In genomic region chr20:49910340-49910706, GRCh38 we compare ENCODE assay signal across 17 cellular contexts. TPM values are rescaled to one million over a fixed set of nuclear protein-coding genes. Genes with fewer than 3 reads are reported as not detected.
DNase-seq lines count a peak whose midpoint lies in the region; ATAC-seq and TF ChIP-seq lines count a peak whose summit lies in the region.
"Had no signal": no experiment of that assay in that cellular context is flagged by ENCODE, and none has a peak within 500 bp of the region (broad histone marks: within the 10 kb centered on the region; RNA-seq: fewer than 3 reads in every experiment).

No MANE protein-coding gene starts in this region.

- DNase-seq in activated naive CD4-positive, alpha-beta T cell treated with anti-CD3 and anti-CD28 coated beads, Interleukin-2, amount 50 U/mL, for 72 hours (ENCODE audit: low spot score in 2 of 2): peak in 1 of 2 donors; percentile 39
- DNase-seq in activated naive CD4-positive, alpha-beta T cell treated with anti-CD3 and anti-CD28 coated beads for 36 hours: no peak
- DNase-seq in cardiac muscle cell (ENCODE audit: low read depth in 1 of 2, low spot score in 1 of 2): no peak
- DNase-seq in activated CD8-positive, alpha-beta T cell treated with anti-CD3 and anti-CD28 coated beads, Interleukin-2, amount 10 ng/mL, durations not matched to agents 7 days and 5 days: no peak
- DNase-seq in GM19238 (ENCODE audit: insufficient read length, low spot score): no peak
- DNase-seq: 8988T; activated CD4-positive, alpha-beta T cell treated with anti-CD3 and anti-CD28 coated beads, Interleukin-2, amount 50 U/mL, for 1 hour; activated naive CD4-positive, alpha-beta T cell; GM23248; immature natural killer cell; NCI-H2107 had no signal

- H3K9me3 Mint-ChIP-seq in activated naive CD4-positive, alpha-beta T cell treated with anti-CD3 and anti-CD28 coated beads, Interleukin-2, amount 50 U/mL, for 72 hours: no peaks in the 10 kb centered on the region
- H3K9me3 Mint-ChIP-seq in activated naive CD4-positive, alpha-beta T cell treated with anti-CD3 and anti-CD28 coated beads for 36 hours: no peaks in the 10 kb centered on the region
- no peaks in the 10 kb centered on the region for H3K9me3 Mint-ChIP-seq in activated CD8-positive, alpha-beta T cell treated with anti-CD3 and anti-CD28 coated beads, Interleukin-2, amount 10 ng/mL, durations not matched to agents 7 days and 5 days (ENCODE audit: insufficient read depth)
- H3K9me3 Mint-ChIP-seq: immature natural killer cell had no signal

- H3K9ac ChIP-seq in mucosa of stomach (ENCODE audit: low read length): peak overlapping the region; percentile 70
- H3K9ac ChIP-seq: GM23248 had no signal

- peaks cover 6% of the 10 kb centered on the region in 2 donors for H3K36me3 Mint-ChIP-seq in activated naive CD4-positive, alpha-beta T cell treated with anti-CD3 and anti-CD28 coated beads, Interleukin-2, amount 50 U/mL, for 72 hours
- peaks cover 13% of the 10 kb centered on the region for H3K36me3 Mint-ChIP-seq in activated naive CD4-positive, alpha-beta T cell treated with anti-CD3 and anti-CD28 coated beads for 36 hours (ENCODE audit: low read depth)
- H3K36me3 Mint-ChIP-seq in activated CD8-positive, alpha-beta T cell treated with anti-CD3 and anti-CD28 coated beads, Interleukin-2, amount 10 ng/mL, durations not matched to agents 7 days and 5 days (ENCODE audit: low read depth): peaks cover 24% of the 10 kb centered on the region

- H3K4me3 ChIP-seq in cardiac muscle cell: no peak overlapping the region
- H3K4me3 ChIP-seq in mucosa of stomach (ENCODE audit: low read length): no peak overlapping the region
- H3K4me3 ChIP-seq: esophagus muscularis mucosa, GM23248, upper lobe of right lung had no signal

- no peaks in the 10 kb centered on the region for H3K27me3 ChIP-seq in cardiac muscle cell
- H3K27me3 ChIP-seq in mucosa of stomach (ENCODE audit: control insufficient read depth, insufficient read depth, low read length): no peaks in the 10 kb centered on the region
- H3K27me3 ChIP-seq: esophagus muscularis mucosa, upper lobe of right lung had no signal

- H3K9me3 ChIP-seq in cardiac muscle cell (ENCODE audit: low read depth) (no peaks in the 10 kb centered on the region), mucosa of stomach (ENCODE audit: control insufficient read depth, low read length) (no peaks in the 10 kb centered on the region)
- H3K9me3 ChIP-seq: esophagus muscularis mucosa, upper lobe of right lung had no signal

- H3K4me1 Mint-ChIP-seq in activated naive CD4-positive, alpha-beta T cell treated with anti-CD3 and anti-CD28 coated beads for 36 hours (ENCODE audit: low read depth): peaks cover 23% of the 10 kb centered on the region
- peaks cover 19% of the 10 kb centered on the region for H3K4me1 Mint-ChIP-seq in activated CD8-positive, alpha-beta T cell treated with anti-CD3 and anti-CD28 coated beads, Interleukin-2, amount 10 ng/mL, durations not matched to agents 7 days and 5 days (ENCODE audit: low read depth)

- CTCF ChIA-PET in activated naive CD4-positive, alpha-beta T cell treated with anti-CD3 and anti-CD28 coated beads for 36 hours (lab: Charles Lee): interaction anchor here (3.8 kb wide), 1 partner anchor 23 kb away, joined by 15 read pairs; no protein-coding TSS in a partner anchor
- CTCF ChIA-PET in activated CD8-positive, alpha-beta T cell treated with anti-CD3 and anti-CD28 coated beads, Interleukin-2, amount 10 ng/mL, durations not matched to agents 7 days and 5 days (lab: Charles Lee): interaction anchor here (1.0 kb wide), 1 partner anchor 22 kb away, joined by 4 read pairs; no protein-coding TSS in a partner anchor

- intact Hi-C loops in activated naive CD4-positive, alpha-beta T cell treated with anti-CD3 and anti-CD28 coated beads for 36 hours (cut with micrococcal nuclease): no loop called here

- H3K27me3 Mint-ChIP-seq in activated naive CD4-positive, alpha-beta T cell treated with anti-CD3 and anti-CD28 coated beads for 36 hours (ENCODE audit: low read depth): no peaks in the 10 kb centered on the region
- no peaks in the 10 kb centered on the region for H3K27me3 Mint-ChIP-seq in activated CD8-positive, alpha-beta T cell treated with anti-CD3 and anti-CD28 coated beads, Interleukin-2, amount 10 ng/mL, durations not matched to agents 7 days and 5 days (ENCODE audit: low read depth)

- H3K36me3 ChIP-seq in cardiac muscle cell (peaks cover 10% of the 10 kb centered on the region), mucosa of stomach (ENCODE audit: control insufficient read depth, insufficient read depth, low read length) (no peaks in the 10 kb centered on the region)

- H3K4me3 Mint-ChIP-seq in activated naive CD4-positive, alpha-beta T cell treated with anti-CD3 and anti-CD28 coated beads for 36 hours: no peak overlapping the region
- H3K4me3 Mint-ChIP-seq in activated CD8-positive, alpha-beta T cell treated with anti-CD3 and anti-CD28 coated beads, Interleukin-2, amount 10 ng/mL, durations not matched to agents 7 days and 5 days: no peak overlapping the region
- H3K4me3 Mint-ChIP-seq: immature natural killer cell had no signal

- POLR2A ChIA-PET in activated CD8-positive, alpha-beta T cell treated with anti-CD3 and anti-CD28 coated beads, Interleukin-2, amount 10 ng/mL, durations not matched to agents 7 days and 5 days (lab: Charles Lee): interaction anchor here (0.8 kb wide), 1 partner anchor 98 kb away, joined by 3 read pairs; the partner anchor contains the start of gene SLC9A8

- no peak for ATAC-seq in activated naive CD4-positive, alpha-beta T cell treated with anti-CD3 and anti-CD28 coated beads, Interleukin-2, amount 50 U/mL, for 72 hours
- ATAC-seq in activated CD8-positive, alpha-beta T cell treated with anti-CD3 and anti-CD28 coated beads, Interleukin-2, amount 10 ng/mL, durations not matched to agents 7 days and 5 days: no peak
- no peak for ATAC-seq in HG03175 (IDR thresholded peaks at IDR 0.05; ENCODE audit: unreplicated experiment)
- ATAC-seq: upper lobe of right lung had no signal

- H3K27ac ChIP-seq in cardiac muscle cell (peak overlapping the region; percentile 84), temporal lobe (ENCODE audit: low read depth, low read length) (peak overlapping the region; percentile 81)
- H3K27ac ChIP-seq: GM23248, HL-60, upper lobe of right lung had no signal

- H3K4me1 ChIP-seq in cardiac muscle cell (ENCODE audit: low read depth) (peaks cover 26% of the 10 kb centered on the region), mucosa of stomach (ENCODE audit: control insufficient read depth, insufficient read depth, low read length) (peaks cover 52% of the 10 kb centered on the region)

- H3K27ac Mint-ChIP-seq in activated naive CD4-positive, alpha-beta T cell treated with anti-CD3 and anti-CD28 coated beads, Interleukin-2, amount 50 U/mL, for 72 hours: peak overlapping the region; percentile 67 to 83
- no peak overlapping the region for H3K27ac Mint-ChIP-seq in activated naive CD4-positive, alpha-beta T cell treated with anti-CD3 and anti-CD28 coated beads for 36 hours
- no peak overlapping the region for H3K27ac Mint-ChIP-seq in activated CD8-positive, alpha-beta T cell treated with anti-CD3 and anti-CD28 coated beads, Interleukin-2, amount 10 ng/mL, durations not matched to agents 7 days and 5 days

- no peak for TF ChIP-seq CTCF in cardiac muscle cell (IDR thresholded peaks at IDR 0.05; ENCODE audit: low read depth, low read length)

RNA-seq across cellular contexts. Expression of gene SPATA2, which starts 5.0 kb away (rescaled TPM):
- 1 to 10 TPM; 7.2 to 7.9 TPM for total RNA-seq in activated naive CD4-positive, alpha-beta T cell treated with anti-CD3 and anti-CD28 coated beads, Interleukin-2, amount 50 U/mL, for 72 hours
- total RNA-seq in activated naive CD4-positive, alpha-beta T cell treated with anti-CD3 and anti-CD28 coated beads for 36 hours: 1 to 10 TPM; 6.6 to 7.3 TPM
- total RNA-seq in cardiac muscle cell (5.8 and 6.0 TPM in 2 replicates), temporal lobe (4.2 TPM)
- 9.4 and 9.5 TPM in 2 replicates for polyA plus RNA-seq in cardiac muscle cell
- 1 to 10 TPM; 7.6 to 7.7 TPM for total RNA-seq in activated CD8-positive, alpha-beta T cell treated with anti-CD3 and anti-CD28 coated beads, Interleukin-2, amount 10 ng/mL, durations not matched to agents 7 days and 5 days

RNA-seq across cellular contexts. Expression of gene RNF114, which starts 25.9 kb away (rescaled TPM):
- total RNA-seq in activated naive CD4-positive, alpha-beta T cell treated with anti-CD3 and anti-CD28 coated beads, Interleukin-2, amount 50 U/mL, for 72 hours: 10 to 100 TPM; 60.9 to 66.0 TPM
- 10 to 100 TPM; 72.3 to 76.5 TPM for total RNA-seq in activated naive CD4-positive, alpha-beta T cell treated with anti-CD3 and anti-CD28 coated beads for 36 hours
- 158 and 269 TPM in 2 replicates for total RNA-seq in cardiac muscle cell
- polyA plus RNA-seq in cardiac muscle cell: 53.0 and 90.3 TPM in 2 replicates
- 25.6 TPM for total RNA-seq in temporal lobe
- total RNA-seq in activated CD8-positive, alpha-beta T cell treated with anti-CD3 and anti-CD28 coated beads, Interleukin-2, amount 10 ng/mL, durations not matched to agents 7 days and 5 days: 10 to 100 TPM; 50.1 to 54.8 TPM

Comparison
In these comparisons a context has a peak if more than half of its experiments do, and no peak if none do; other contexts are left out.
1. H3K27ac Mint-ChIP-seq: peak in activated naive CD4-positive, alpha-beta T cell treated with anti-CD3 and anti-CD28 coated beads, Interleukin-2, amount 50 U/mL, for 72 hours (2 of 2); none in activated naive CD4-positive, alpha-beta T cell treated with anti-CD3 and anti-CD28 coated beads for 36 hours (single experiment) and activated CD8-positive, alpha-beta T cell treated with anti-CD3 and anti-CD28 coated beads, Interleukin-2, amount 10 ng/mL, durations not matched to agents 7 days and 5 days (single experiment).